Comparison of ENCODE assay signal across 8 cellular contexts in genomic region chr3:152835311-152836102, GRCh38. TPM values are rescaled to one million over a fixed set of nuclear protein-coding genes. Genes with fewer than 3 reads are reported as not detected.
DNase-seq lines count a peak whose midpoint lies in the region; ATAC-seq, FAIRE-seq and TF ChIP-seq lines count a peak whose summit lies in the region.

No MANE protein-coding gene starts in this region.

- H3K4me1 ChIP-seq in left lung, result peaks cover 0 to 15% of the 10 kb centered on the region in 2 donors

- peak overlapping the region; percentile 60 to 68 for H3K4me3 ChIP-seq in left lung

- no peaks in the 10 kb centered on the region for H3K36me3 ChIP-seq in left lung

- H3K4me1 Mint-ChIP-seq in Calu3 (ENCODE audit: low read depth, unreplicated experiment), result peaks cover 54% of the 10 kb centered on the region
- H3K4me1 Mint-ChIP-seq in dendritic cell treated with granulocyte-macrophage colony-stimulating factor and Interleukin-4, amounts not matched to agents 40 ng/mL and 50 ng/mL, for 4 days (ENCODE audit: low read depth), result peaks cover 40% of the 10 kb centered on the region
- H3K4me1 Mint-ChIP-seq in stimulated activated memory B cell treated with anti-CD40 and anti-IgM and Interleukin-4, amounts not matched to agents 10 μg/mL and 1 μg/mL and 100 μg/mL, for 72 hours, result peaks cover 21% of the 10 kb centered on the region

- no peaks in the 10 kb centered on the region for H3K9me3 ChIP-seq in left lung

- peak overlapping the region; percentile 46 for H3K27ac Mint-ChIP-seq in Calu3 (ENCODE audit: unreplicated experiment)
- H3K27ac Mint-ChIP-seq in dendritic cell treated with granulocyte-macrophage colony-stimulating factor and Interleukin-4, amounts not matched to agents 40 ng/mL and 50 ng/mL, for 4 days, result peak overlapping the region; percentile 98
- no peak overlapping the region for H3K27ac Mint-ChIP-seq in stimulated activated memory B cell treated with anti-CD40 and anti-IgM and Interleukin-4, amounts not matched to agents 10 μg/mL and 1 μg/mL and 100 μg/mL, for 72 hours

- peak; percentile 81 for DNase-seq in Calu3
- DNase-seq in GM19239 (ENCODE audit: insufficient read length, low spot score), result peak; percentile 25
- DNase-seq in SIG-M5 (lab: John Stamatoyannopoulos, UW), result peak; percentile 21
- DNase-seq in left lung, result peak; percentile 60 to 90
- no peak for DNase-seq in stimulated activated naive CD4-positive, alpha-beta T cell (lab: John Stamatoyannopoulos, UW)

- peak overlapping the region; percentile 83 to 86 for H3K27ac ChIP-seq in left lung

- peak; percentile 63 for ATAC-seq in HG03280 (IDR thresholded peaks at IDR 0.05; ENCODE audit: unreplicated experiment)
- peak; percentile 77 for ATAC-seq in left lung
- ATAC-seq in stimulated activated memory B cell treated with anti-CD40 and anti-IgM and Interleukin-4, amounts not matched to agents 10 μg/mL and 1 μg/mL and 100 μg/mL, for 72 hours, result peak; percentile 53

- intact Hi-C loops in Calu3 (cut with micrococcal nuclease; ENCODE audit: unreplicated experiment), result loop anchor here (2.0 to 10.0 kb wide), 3 partner anchors 125 to 759 kb away; no protein-coding TSS in a partner anchor
- intact Hi-C loops in dendritic cell treated with granulocyte-macrophage colony-stimulating factor and Interleukin-4, amounts not matched to agents 40 ng/mL and 50 ng/mL, for 4 days (cut with micrococcal nuclease), result loop anchor here (5.0 to 10.0 kb wide), 3 partner anchors 37 to 361 kb away; no protein-coding TSS in a partner anchor
- intact Hi-C loops in left lung (cut with DNase I), result no loop called here

- CTCF ChIA-PET in Calu3 (lab: Charles Lee), result interaction anchor here (0.8 to 2.4 kb wide), 10 partner anchors 8 to 329 kb away, joined by 3 to 9 read pairs (median 4); no protein-coding TSS in a partner anchor

- no peaks in the 10 kb centered on the region for H3K9me3 Mint-ChIP-seq in Calu3 (ENCODE audit: low read depth, unreplicated experiment)
- no peaks in the 10 kb centered on the region for H3K9me3 Mint-ChIP-seq in dendritic cell treated with granulocyte-macrophage colony-stimulating factor and Interleukin-4, amounts not matched to agents 40 ng/mL and 50 ng/mL, for 4 days
- no peaks in the 10 kb centered on the region for H3K9me3 Mint-ChIP-seq in stimulated activated memory B cell treated with anti-CD40 and anti-IgM and Interleukin-4, amounts not matched to agents 10 μg/mL and 1 μg/mL and 100 μg/mL, for 72 hours

- H3K4me3 Mint-ChIP-seq in Calu3 (ENCODE audit: low read depth, unreplicated experiment), result peak overlapping the region; percentile 85
- peak overlapping the region; percentile 95 for H3K4me3 Mint-ChIP-seq in dendritic cell treated with granulocyte-macrophage colony-stimulating factor and Interleukin-4, amounts not matched to agents 40 ng/mL and 50 ng/mL, for 4 days
- peak overlapping the region; percentile 78 for H3K4me3 Mint-ChIP-seq in stimulated activated memory B cell treated with anti-CD40 and anti-IgM and Interleukin-4, amounts not matched to agents 10 μg/mL and 1 μg/mL and 100 μg/mL, for 72 hours

- FAIRE-seq in GM19239 (lab: Jason Lieb, UNC), result no peak

- peaks cover 26% of the 10 kb centered on the region for H3K36me3 Mint-ChIP-seq in Calu3 (ENCODE audit: insufficient read depth, unreplicated experiment)
- H3K36me3 Mint-ChIP-seq in dendritic cell treated with granulocyte-macrophage colony-stimulating factor and Interleukin-4, amounts not matched to agents 40 ng/mL and 50 ng/mL, for 4 days (ENCODE audit: low read depth), result peaks cover 42% of the 10 kb centered on the region
- H3K36me3 Mint-ChIP-seq in stimulated activated memory B cell treated with anti-CD40 and anti-IgM and Interleukin-4, amounts not matched to agents 10 μg/mL and 1 μg/mL and 100 μg/mL, for 72 hours, result no peaks in the 10 kb centered on the region

- TF ChIP-seq CTCF in Calu3 (IDR thresholded peaks at IDR 0.05; ENCODE audit: unreplicated experiment), result peak; percentile 52
- TF ChIP-seq CTCF in left lung (IDR thresholded peaks at IDR 0.05), result peak in 1 of 2 donors; percentile 13

- BruUV-seq in Calu3 (replicated peaks; lab: Mats Ljungman, UMichigan), result no TSS peak

- H3K27me3 ChIP-seq in left lung, result peaks cover 0 to 11% of the 10 kb centered on the region in 2 donors

- H3K27me3 Mint-ChIP-seq in Calu3 (ENCODE audit: unreplicated experiment), result no peaks in the 10 kb centered on the region
- H3K27me3 Mint-ChIP-seq in dendritic cell treated with granulocyte-macrophage colony-stimulating factor and Interleukin-4, amounts not matched to agents 40 ng/mL and 50 ng/mL, for 4 days, result peaks cover 8% of the 10 kb centered on the region
- peaks cover 36% of the 10 kb centered on the region for H3K27me3 Mint-ChIP-seq in stimulated activated memory B cell treated with anti-CD40 and anti-IgM and Interleukin-4, amounts not matched to agents 10 μg/mL and 1 μg/mL and 100 μg/mL, for 72 hours

RNA-seq across cellular contexts. Expression of gene P2RY1, which starts 0.6 kb away (rescaled TPM):
- total RNA-seq in Calu3 (2022) (19.6 and 21.0 TPM in 2 replicates), left lung (10 to 100 TPM in 1 of 2 donors, 1 to 10 TPM in 1; 7.6 to 17.2 TPM)

Comparison
In these comparisons a context has a peak if more than half of its experiments do, and no peak if none do; other contexts are left out.
1. DNase-seq: peak in Calu3 (single experiment), GM19239 (single experiment), SIG-M5 (single experiment) and left lung (2 of 2); none in stimulated activated naive CD4-positive, alpha-beta T cell (0 of 6).
2. intact Hi-C loops: an anchor here in Calu3 (2.0 to 10.0 kb wide) and dendritic cell treated with granulocyte-macrophage colony-stimulating factor and Interleukin-4, amounts not matched to agents 40 ng/mL and 50 ng/mL, for 4 days (5.0 to 10.0 kb wide); none called in left lung.
3. Peak in every context shown above with its lines, with median percentiles within 50 percentile points of each other: H3K4me3 Mint-ChIP-seq and ATAC-seq.